22 cellular contexts compared by ENCODE assay signal in the genomic region with DNA sequence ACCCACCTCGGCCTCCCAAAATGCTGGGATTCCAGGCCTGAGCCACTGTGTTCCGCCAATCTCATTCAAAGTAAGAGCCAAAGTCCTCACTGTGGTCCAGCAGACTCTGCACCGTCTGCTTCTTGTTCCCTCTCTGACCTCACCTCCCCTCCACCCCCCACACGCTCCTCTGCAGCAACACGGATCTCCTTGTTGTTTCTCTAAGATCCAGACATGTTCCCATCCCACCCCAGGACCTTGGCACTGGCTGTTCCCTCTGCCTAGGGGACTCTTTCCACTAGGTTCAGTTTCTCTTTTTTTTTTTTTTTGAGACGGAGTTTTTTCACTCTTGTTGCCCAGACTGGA.
"Had no signal": no experiment of that assay in that cellular context is flagged by ENCODE, and none has a peak within 500 bp of the region (broad histone marks: within the 10 kb centered on the region; RNA-seq: fewer than 3 reads in every experiment).

No MANE protein-coding gene starts in this region.

- FAIRE-seq: pancreas had no signal

- H3K27ac ChIP-seq: body of pancreas, neural progenitor cell, pancreas, skin epidermis had no signal

- H3K27me3 ChIP-seq: body of pancreas, pancreas, transverse colon had no signal

- H3K4me1 ChIP-seq: body of pancreas, neural progenitor cell, pancreas had no signal

- H3K36me3 ChIP-seq: neural progenitor cell, pancreas, transverse colon had no signal

- H3K4me2 ChIP-seq: neural progenitor cell, SK-N-SH had no signal

- H3K9me3 ChIP-seq: body of pancreas, pancreas, SK-N-SH, transverse colon had no signal

- H3K4me3 ChIP-seq: body of pancreas, neural progenitor cell, pancreas, skin epidermis, transverse colon had no signal

- ATAC-seq: activated naive CD4-positive, alpha-beta T cell treated with anti-CD3 and anti-CD28 coated beads, Interleukin-2, amount 50 U/mL, for 72 hours; body of pancreas; left colon; pancreas; T-cell had no signal

- H3K9ac ChIP-seq: neural progenitor cell, SK-N-SH had no signal

- H2AFZ ChIP-seq: neural progenitor cell had no signal

- DNase-seq: activated CD4-positive, CD25-positive, alpha-beta regulatory T cell treated with anti-CD3 and anti-CD28 coated beads, Interleukin-2, amount 50 U/mL, for 72 hours; activated T-cell treated with anti-CD3 and anti-CD28 coated beads for 4 hours; body of pancreas; central memory CD4-positive, alpha-beta T cell; cortex of kidney; effector memory CD4-positive, alpha-beta T cell; foreskin melanocyte; head of caudate nucleus; left colon; naive B cell; pancreas; retina; SK-N-SH; stimulated activated CD4-positive, alpha-beta T cell treated with anti-CD3 and anti-CD28 coated beads, Interleukin-15, amount 100 ng/mL, for 24 hours; stimulated activated CD4-positive, alpha-beta T cell treated with anti-CD3 and anti-CD28 coated beads, Interleukin-4, amount 100 ng/mL, for 1 hour; stimulated activated naive CD4-positive, alpha-beta T cell; T-cell; T-helper 9 cell; transverse colon had no signal
